25 cellular contexts compared by ENCODE assay signal in the genomic region with DNA sequence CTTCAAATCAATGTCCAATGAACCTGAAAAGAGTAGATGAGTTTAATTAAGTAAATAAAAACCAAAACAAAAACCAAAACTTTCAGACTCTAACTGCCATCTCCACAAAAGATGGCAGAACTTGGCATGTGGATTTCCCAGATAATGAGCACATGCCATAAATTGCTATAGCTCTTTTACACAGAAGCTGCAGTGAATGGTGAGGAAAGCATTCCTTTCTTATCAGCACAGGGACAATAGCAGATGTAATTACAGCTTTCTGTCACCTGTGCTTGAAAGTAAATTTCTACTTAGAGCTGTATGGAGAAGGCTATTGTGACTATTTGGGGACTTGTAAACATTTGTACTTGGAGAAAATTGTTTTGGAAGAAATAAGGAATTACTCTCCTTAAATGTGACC.
"Had no signal": no experiment of that assay in that cellular context is flagged by ENCODE, and none has a peak within 500 bp of the region (broad histone marks: within the 10 kb centered on the region; RNA-seq: fewer than 3 reads in every experiment).

No MANE protein-coding gene starts in this region.

- H3K9me3 ChIP-seq: SJCRH30 had no signal

- DNase-seq: activated CD4-positive, alpha-beta T cell treated with anti-CD3 and anti-CD28 coated beads for 48 hours; activated CD4-positive, alpha-beta T cell treated with anti-CD3 and anti-CD28 coated beads, Interleukin-2, amount 50 U/mL, for 4 hours; activated CD4-positive, CD25-positive, alpha-beta regulatory T cell treated with anti-CD3 and anti-CD28 coated beads, Interleukin-2, amount 50 U/mL, for 72 hours; activated CD8-positive, alpha-beta memory T cell treated with anti-CD3 and anti-CD28 coated beads, Interleukin-2, amount 50 U/mL, for 48 hours; activated CD8-positive, alpha-beta T cell treated with anti-CD3 and anti-CD28 coated beads, Interleukin-2, amount 10 ng/mL, durations not matched to agents 7 days and 5 days; activated effector memory CD4-positive, alpha-beta T cell treated with anti-CD3 and anti-CD28 coated beads, Interleukin-2, amount 50 U/mL, for 16 hours; activated naive CD4-positive, alpha-beta T cell treated with Interleukin-2 at 50 U/mL for 16 hours; activated naive CD8-positive, alpha-beta T cell treated with anti-CD3 and anti-CD28 coated beads, Interleukin-2, amount 50 U/mL, for 24 hours; activated T-cell treated with anti-CD3 and anti-CD28 coated beads, Interleukin-2, amount 50 U/mL, for 1 hour; amygdala; Karpas-422; MM.1S; NCI-H1694; NCI-H2029 treated with DMSO at 0.1 percent for 48 hours; NCI-H2227 treated with DMSO at 0.1 percent for 48 hours; NCI-H446 treated with DMSO at 0.1 percent for 48 hours; NCI-H526; Right ventricle myocardium superior; SJCRH30 had no signal

- H3K27ac ChIP-seq: RWPE1, SJCRH30 had no signal

- H3K27me3 ChIP-seq: SJCRH30 had no signal

- H3K4me1 ChIP-seq: SJCRH30 had no signal

- H3K4me3 ChIP-seq: K562, SJCRH30 had no signal

- FAIRE-seq: astrocyte, K562 had no signal

- ATAC-seq: activated CD8-positive, alpha-beta T cell treated with anti-CD3 and anti-CD28 coated beads, Interleukin-2, amount 10 ng/mL, durations not matched to agents 7 days and 5 days; activated naive CD4-positive, alpha-beta T cell treated with anti-CD3 and anti-CD28 coated beads, Interleukin-2, amount 50 U/mL, for 72 hours; activated naive CD8-positive, alpha-beta T cell treated with anti-CD3 and anti-CD28 coated beads, Interleukin-2, amount 50 U/mL, for 24 hours; K562; Panc1; WTC11 had no signal

- H3K36me3 ChIP-seq: SJCRH30 had no signal
